In genomic region chr7:28400838-28401360, GRCh38 we compare ENCODE assay signal across 34 cellular contexts. TPM values are rescaled to one million over a fixed set of nuclear protein-coding genes. Genes with fewer than 3 reads are reported as not detected.
"Had no signal": no experiment of that assay in that cellular context is flagged by ENCODE, and none has a peak within 500 bp of the region (broad histone marks: within the 10 kb centered on the region; RNA-seq: fewer than 3 reads in every experiment).

No MANE protein-coding gene starts in this region.

- H3K9me3 ChIP-seq: adrenal gland, body of pancreas, breast epithelium had no signal

- H3K4me1 Mint-ChIP-seq: activated B cell treated with CpG ODN at 0.5 μM for 24 hours; activated CD4-positive, alpha-beta memory T cell treated with anti-CD3 and anti-CD28 coated beads, Interleukin-2, amount 10 ng/mL, durations not matched to agents 7 days and 5 days; activated CD8-positive, alpha-beta memory T cell treated with anti-CD3 and anti-CD28 coated beads, Interleukin-2, amount 10 ng/mL, durations not matched to agents 7 days and 5 days had no signal

- DNase-seq: activated B cell treated with CpG ODN at 0.5 μM for 24 hours; activated CD4-positive, alpha-beta memory T cell treated with anti-CD3 and anti-CD28 coated beads, Interleukin-2, amount 10 ng/mL, durations not matched to agents 7 days and 5 days; activated CD4-positive, alpha-beta T cell treated with anti-CD3 and anti-CD28 coated beads for 4 hours; activated CD4-positive, alpha-beta T cell treated with anti-CD3 and anti-CD28 coated beads, Interleukin-2, amount 10 ng/mL, durations not matched to agents 24 days and 14 days; activated CD4-positive, alpha-beta T cell treated with anti-CD3 and anti-CD28 coated beads, Interleukin-2, amount 50 U/mL, for 1 hour; activated CD4-positive, alpha-beta T cell treated with anti-CD3 and anti-CD28 coated beads, Interleukin-2, amount 50 U/mL, for 48 hours; activated CD4-positive, CD25-positive, alpha-beta regulatory T cell treated with anti-CD3 and anti-CD28 coated beads, Interleukin-2, amount 50 U/mL, for 72 hours; activated CD8-positive, alpha-beta memory T cell treated with anti-CD3 and anti-CD28 coated beads for 24 hours; activated CD8-positive, alpha-beta memory T cell treated with anti-CD3 and anti-CD28 coated beads, Interleukin-2, amount 10 ng/mL, durations not matched to agents 7 days and 5 days; activated CD8-positive, alpha-beta memory T cell treated with anti-CD3 and anti-CD28 coated beads, Interleukin-2, amount 50 U/mL, for 48 hours; activated CD8-positive, alpha-beta T cell treated with anti-CD3 and anti-CD28 coated beads, Interleukin-2, amount 10 ng/mL, durations not matched to agents 7 days and 5 days; activated effector memory CD4-positive, alpha-beta T cell treated with Interleukin-2 at 50 U/mL for 16 hours; activated gamma-delta T cell; activated naive CD4-positive, alpha-beta T cell treated with anti-CD3 and anti-CD28 coated beads for 36 hours; activated naive CD4-positive, alpha-beta T cell treated with anti-CD3 and anti-CD28 coated beads, Interleukin-2, amount 50 U/mL, for 16 hours; activated naive CD8-positive, alpha-beta T cell treated with anti-CD3 and anti-CD28 coated beads for 36 hours; activated T-cell treated with anti-CD3 and anti-CD28 coated beads, Interleukin-2, amount 50 U/mL, for 24 hours; activated T-cell treated with anti-CD3 and anti-CD28 coated beads, Interleukin-2, amount 50 U/mL, for 48 hours; adrenal gland; amniotic stem cell; aorta; body of pancreas; brain microvascular endothelial cell; central memory CD4-positive, alpha-beta T cell; T-helper 2 cell; T-helper 9 cell had no signal

- H3K27ac Mint-ChIP-seq: activated B cell treated with CpG ODN at 0.5 μM for 24 hours; activated CD4-positive, alpha-beta memory T cell treated with anti-CD3 and anti-CD28 coated beads, Interleukin-2, amount 10 ng/mL, durations not matched to agents 7 days and 5 days; activated CD4-positive, alpha-beta T cell treated with anti-CD3 and anti-CD28 coated beads, Interleukin-2, amount 10 ng/mL, durations not matched to agents 24 days and 14 days; activated CD8-positive, alpha-beta memory T cell treated with anti-CD3 and anti-CD28 coated beads, Interleukin-2, amount 10 ng/mL, durations not matched to agents 7 days and 5 days; activated CD8-positive, alpha-beta T cell treated with anti-CD3 and anti-CD28 coated beads, Interleukin-2, amount 10 ng/mL, durations not matched to agents 7 days and 5 days; activated naive CD4-positive, alpha-beta T cell treated with anti-CD3 and anti-CD28 coated beads for 36 hours; activated naive CD4-positive, alpha-beta T cell treated with anti-CD3 and anti-CD28 coated beads, Interleukin-2, amount 50 U/mL, for 72 hours; activated naive CD8-positive, alpha-beta T cell treated with anti-CD3 and anti-CD28 coated beads for 36 hours; activated T-cell treated with anti-CD3 and anti-CD28 coated beads, Interleukin-2, amount 50 U/mL, for 24 hours; activated T-helper 2 cell treated with anti-CD3 and anti-CD28 coated beads, Interferon-gamma antibody, Interleukin-2, Interleukin-4, amounts not matched to agents 10 μg/mL and 5 μg/mL and 100 μg/mL, durations not matched to agents 14 hours and 24 hours and 36 hours; T-helper 2 cell treated with Interferon-gamma antibody and Interleukin-4, amounts not matched to agents 5 μg/mL and 100 μg/mL, for 36 hours had no signal

- H3K4me3 ChIP-seq: adrenal gland, body of pancreas, breast epithelium had no signal

- H3K9me3 Mint-ChIP-seq: activated B cell treated with CpG ODN at 0.5 μM for 24 hours; activated CD4-positive, alpha-beta memory T cell treated with anti-CD3 and anti-CD28 coated beads, Interleukin-2, amount 10 ng/mL, durations not matched to agents 7 days and 5 days; activated naive CD4-positive, alpha-beta T cell treated with anti-CD3 and anti-CD28 coated beads for 36 hours; activated naive CD4-positive, alpha-beta T cell treated with anti-CD3 and anti-CD28 coated beads, Interleukin-2, amount 50 U/mL, for 72 hours; activated naive CD8-positive, alpha-beta T cell treated with anti-CD3 and anti-CD28 coated beads for 36 hours; activated T-cell treated with anti-CD3 and anti-CD28 coated beads, Interleukin-2, amount 50 U/mL, for 24 hours; activated T-helper 2 cell treated with anti-CD3 and anti-CD28 coated beads, Interferon-gamma antibody, Interleukin-2, Interleukin-4, amounts not matched to agents 10 μg/mL and 5 μg/mL and 100 μg/mL, durations not matched to agents 14 hours and 24 hours and 36 hours; T-helper 2 cell treated with Interferon-gamma antibody and Interleukin-4, amounts not matched to agents 5 μg/mL and 100 μg/mL, for 36 hours had no signal

- H3K27me3 ChIP-seq: adrenal gland, body of pancreas, brain microvascular endothelial cell, breast epithelium had no signal

- H3K27ac ChIP-seq: adrenal gland, body of pancreas, brain microvascular endothelial cell, breast epithelium, VCaP had no signal

- H3K36me3 Mint-ChIP-seq: activated CD8-positive, alpha-beta memory T cell treated with anti-CD3 and anti-CD28 coated beads, Interleukin-2, amount 10 ng/mL, durations not matched to agents 7 days and 5 days; activated naive CD4-positive, alpha-beta T cell treated with anti-CD3 and anti-CD28 coated beads, Interleukin-2, amount 50 U/mL, for 72 hours; activated naive CD8-positive, alpha-beta T cell treated with anti-CD3 and anti-CD28 coated beads for 36 hours had no signal

- H3K36me3 ChIP-seq: adrenal gland, brain microvascular endothelial cell, breast epithelium had no signal

- H3K4me1 ChIP-seq: adrenal gland, body of pancreas, breast epithelium had no signal

- H3K4me3 Mint-ChIP-seq: activated B cell treated with CpG ODN at 0.5 μM for 24 hours; activated CD4-positive, alpha-beta memory T cell treated with anti-CD3 and anti-CD28 coated beads, Interleukin-2, amount 10 ng/mL, durations not matched to agents 7 days and 5 days; activated CD4-positive, alpha-beta T cell treated with anti-CD3 and anti-CD28 coated beads, Interleukin-2, amount 10 ng/mL, durations not matched to agents 24 days and 14 days; activated CD8-positive, alpha-beta memory T cell treated with anti-CD3 and anti-CD28 coated beads, Interleukin-2, amount 10 ng/mL, durations not matched to agents 7 days and 5 days; activated CD8-positive, alpha-beta T cell treated with anti-CD3 and anti-CD28 coated beads, Interleukin-2, amount 10 ng/mL, durations not matched to agents 7 days and 5 days; activated naive CD4-positive, alpha-beta T cell treated with anti-CD3 and anti-CD28 coated beads for 36 hours; activated naive CD8-positive, alpha-beta T cell treated with anti-CD3 and anti-CD28 coated beads for 36 hours; activated T-cell treated with anti-CD3 and anti-CD28 coated beads, Interleukin-2, amount 50 U/mL, for 24 hours; T-helper 2 cell treated with Interferon-gamma antibody and Interleukin-4, amounts not matched to agents 5 μg/mL and 100 μg/mL, for 36 hours had no signal

- FAIRE-seq: astrocyte, colon, TTC549 had no signal

- ATAC-seq: activated CD8-positive, alpha-beta memory T cell treated with anti-CD3 and anti-CD28 coated beads, Interleukin-2, amount 10 ng/mL, durations not matched to agents 7 days and 5 days; activated CD8-positive, alpha-beta T cell treated with anti-CD3 and anti-CD28 coated beads, Interleukin-2, amount 10 ng/mL, durations not matched to agents 7 days and 5 days; activated naive CD4-positive, alpha-beta T cell treated with anti-CD3 and anti-CD28 coated beads, Interleukin-2, amount 50 U/mL, for 72 hours; body of pancreas had no signal

RNA-seq across cellular contexts. Expression of gene CREB5, which starts 11.4 kb away (rescaled TPM):
- total RNA-seq: activated CD4-positive, alpha-beta memory T cell treated with anti-CD3 and anti-CD28 coated beads, Interleukin-2, amount 10 ng/mL, durations not matched to agents 7 days and 5 days; activated CD4-positive, alpha-beta T cell treated with anti-CD3 and anti-CD28 coated beads, Interleukin-2, amount 10 ng/mL, durations not matched to agents 24 days and 14 days; activated CD8-positive, alpha-beta memory T cell treated with anti-CD3 and anti-CD28 coated beads, Interleukin-2, amount 10 ng/mL, durations not matched to agents 7 days and 5 days; activated CD8-positive, alpha-beta T cell treated with anti-CD3 and anti-CD28 coated beads, Interleukin-2, amount 10 ng/mL, durations not matched to agents 7 days and 5 days; activated T-helper 2 cell treated with anti-CD3 and anti-CD28 coated beads, Interferon-gamma antibody, Interleukin-2, Interleukin-4, amounts not matched to agents 10 μg/mL and 5 μg/mL and 100 μg/mL, durations not matched to agents 14 hours and 24 hours and 36 hours had no signal
